ENCODE assay signal across 30 cellular contexts in genomic region chr7:33732462-33732861, GRCh38.
"Had no signal": no experiment of that assay in that cellular context is flagged by ENCODE, and none has a peak within 500 bp of the region (broad histone marks: within the 10 kb centered on the region; RNA-seq: fewer than 3 reads in every experiment).

No MANE protein-coding gene starts in this region.

- H3K4me1 ChIP-seq: ascending aorta, breast epithelium had no signal

- H3K4me1 Mint-ChIP-seq: activated CD4-positive, alpha-beta T cell treated with anti-CD3 and anti-CD28 coated beads for 36 hours; activated CD4-positive, alpha-beta T cell treated with anti-CD3 and anti-CD28 coated beads, Interleukin-2, amount 10 ng/mL, durations not matched to agents 24 days and 14 days; activated CD8-positive, alpha-beta memory T cell treated with anti-CD3 and anti-CD28 coated beads, Interleukin-2, amount 10 ng/mL, durations not matched to agents 7 days and 5 days; activated naive CD4-positive, alpha-beta T cell treated with anti-CD3 and anti-CD28 coated beads, Interleukin-2, amount 50 U/mL, for 24 hours; activated naive CD8-positive, alpha-beta T cell treated with anti-CD3 and anti-CD28 coated beads, Interleukin-2, amount 10 ng/mL, durations not matched to agents 7 days and 5 days; central memory CD8-positive, alpha-beta T cell; T-helper 17 cell had no signal

- H3K4me3 Mint-ChIP-seq: activated CD4-positive, alpha-beta memory T cell treated with anti-CD3 and anti-CD28 coated beads for 36 hours; activated CD4-positive, alpha-beta T cell treated with anti-CD3 and anti-CD28 coated beads for 36 hours; activated CD4-positive, alpha-beta T cell treated with anti-CD3 and anti-CD28 coated beads, Interleukin-2, amount 10 ng/mL, durations not matched to agents 24 days and 14 days; activated CD8-positive, alpha-beta memory T cell treated with anti-CD3 and anti-CD28 coated beads, Interleukin-2, amount 10 ng/mL, durations not matched to agents 7 days and 5 days; activated CD8-positive, alpha-beta T cell treated with anti-CD3 and anti-CD28 coated beads, Interleukin-2, amount 10 ng/mL, durations not matched to agents 7 days and 5 days; activated naive CD4-positive, alpha-beta T cell treated with anti-CD3 and anti-CD28 coated beads for 36 hours; activated naive CD4-positive, alpha-beta T cell treated with anti-CD3 and anti-CD28 coated beads, Interleukin-2, amount 50 U/mL, for 24 hours; activated naive CD8-positive, alpha-beta T cell treated with anti-CD3 and anti-CD28 coated beads, Interleukin-2, amount 10 ng/mL, durations not matched to agents 7 days and 5 days; activated T-helper 1 cell treated with anti-CD3 and anti-CD28 coated beads, Interleukin-12 subunit alpha, Interleukin-12 subunit beta, Interleukin-2, Interleukin-4 antibody, amounts not matched to agents 30 ng/mL and 10 ng/mL and 1 ng/mL, durations not matched to agents 14 hours and 24 hours and 36 hours; brain; central memory CD8-positive, alpha-beta T cell; dendritic cell treated with granulocyte-macrophage colony-stimulating factor and Interleukin-4, amounts not matched to agents 40 ng/mL and 50 ng/mL, for 4 days; endodermal cell; T-helper 17 cell; T-helper 2 cell treated with Interferon-gamma antibody and Interleukin-4, amounts not matched to agents 5 μg/mL and 100 μg/mL, for 36 hours had no signal

- H3K9me3 Mint-ChIP-seq: activated CD4-positive, alpha-beta memory T cell treated with anti-CD3 and anti-CD28 coated beads for 36 hours; activated CD4-positive, alpha-beta T cell treated with anti-CD3 and anti-CD28 coated beads, Interleukin-2, amount 10 ng/mL, durations not matched to agents 24 days and 14 days; activated naive CD4-positive, alpha-beta T cell treated with anti-CD3 and anti-CD28 coated beads for 36 hours; activated naive CD8-positive, alpha-beta T cell treated with anti-CD3 and anti-CD28 coated beads, Interleukin-2, amount 10 ng/mL, durations not matched to agents 7 days and 5 days; activated T-helper 1 cell treated with anti-CD3 and anti-CD28 coated beads, Interleukin-12 subunit alpha, Interleukin-12 subunit beta, Interleukin-2, Interleukin-4 antibody, amounts not matched to agents 30 ng/mL and 10 ng/mL and 1 ng/mL, durations not matched to agents 14 hours and 24 hours and 36 hours; activated T-helper 2 cell treated with anti-CD3 and anti-CD28 coated beads, Interferon-gamma antibody, Interleukin-2, Interleukin-4, amounts not matched to agents 10 μg/mL and 5 μg/mL and 100 μg/mL, durations not matched to agents 14 hours and 24 hours and 36 hours; endodermal cell; T-helper 2 cell treated with Interferon-gamma antibody and Interleukin-4, amounts not matched to agents 5 μg/mL and 100 μg/mL, for 36 hours had no signal

- H3K27ac ChIP-seq: ascending aorta, breast epithelium, coronary artery, dorsolateral prefrontal cortex had no signal

- H3K27me3 ChIP-seq: ascending aorta, breast epithelium, dorsolateral prefrontal cortex had no signal

- H3K36me3 ChIP-seq: ascending aorta, breast epithelium had no signal

- H3K27ac Mint-ChIP-seq: activated CD4-positive, alpha-beta memory T cell treated with anti-CD3 and anti-CD28 coated beads for 36 hours; activated CD4-positive, alpha-beta T cell treated with anti-CD3 and anti-CD28 coated beads for 36 hours; activated CD4-positive, alpha-beta T cell treated with anti-CD3 and anti-CD28 coated beads, Interleukin-2, amount 10 ng/mL, durations not matched to agents 24 days and 14 days; activated CD8-positive, alpha-beta memory T cell treated with anti-CD3 and anti-CD28 coated beads, Interleukin-2, amount 10 ng/mL, durations not matched to agents 7 days and 5 days; activated CD8-positive, alpha-beta T cell treated with anti-CD3 and anti-CD28 coated beads, Interleukin-2, amount 10 ng/mL, durations not matched to agents 7 days and 5 days; activated naive CD4-positive, alpha-beta T cell treated with anti-CD3 and anti-CD28 coated beads for 36 hours; activated naive CD4-positive, alpha-beta T cell treated with anti-CD3 and anti-CD28 coated beads, Interleukin-2, amount 50 U/mL, for 24 hours; activated naive CD8-positive, alpha-beta T cell treated with anti-CD3 and anti-CD28 coated beads, Interleukin-2, amount 10 ng/mL, durations not matched to agents 7 days and 5 days; activated T-helper 1 cell treated with anti-CD3 and anti-CD28 coated beads, Interleukin-12 subunit alpha, Interleukin-12 subunit beta, Interleukin-2, Interleukin-4 antibody, amounts not matched to agents 30 ng/mL and 10 ng/mL and 1 ng/mL, durations not matched to agents 14 hours and 24 hours and 36 hours; activated T-helper 2 cell treated with anti-CD3 and anti-CD28 coated beads, Interferon-gamma antibody, Interleukin-2, Interleukin-4, amounts not matched to agents 10 μg/mL and 5 μg/mL and 100 μg/mL, durations not matched to agents 14 hours and 24 hours and 36 hours; brain; dendritic cell treated with granulocyte-macrophage colony-stimulating factor and Interleukin-4, amounts not matched to agents 40 ng/mL and 50 ng/mL, for 4 days; T-helper 17 cell; T-helper 2 cell treated with Interferon-gamma antibody and Interleukin-4, amounts not matched to agents 5 μg/mL and 100 μg/mL, for 36 hours had no signal

- H3K4me3 ChIP-seq: ascending aorta, breast epithelium, coronary artery, dorsolateral prefrontal cortex had no signal

- H3K9me3 ChIP-seq: ascending aorta, breast epithelium had no signal

- H3K36me3 Mint-ChIP-seq: activated CD8-positive, alpha-beta memory T cell treated with anti-CD3 and anti-CD28 coated beads, Interleukin-2, amount 10 ng/mL, durations not matched to agents 7 days and 5 days; activated naive CD8-positive, alpha-beta T cell treated with anti-CD3 and anti-CD28 coated beads, Interleukin-2, amount 10 ng/mL, durations not matched to agents 7 days and 5 days; brain had no signal

- DNase-seq: activated CD4-positive, alpha-beta memory T cell treated with anti-CD3 and anti-CD28 coated beads for 36 hours; activated CD4-positive, alpha-beta T cell treated with anti-CD3 and anti-CD28 coated beads for 36 hours; activated CD4-positive, alpha-beta T cell treated with anti-CD3 and anti-CD28 coated beads, Interleukin-2, amount 10 ng/mL, durations not matched to agents 24 days and 14 days; activated CD4-positive, CD25-positive, alpha-beta regulatory T cell; activated CD4-positive, CD25-positive, alpha-beta regulatory T cell treated with anti-CD3 and anti-CD28 coated beads, Interleukin-2, amount 50 U/mL, for 72 hours; activated CD8-positive, alpha-beta memory T cell treated with anti-CD3 and anti-CD28 coated beads, Interleukin-2, amount 10 ng/mL, durations not matched to agents 7 days and 5 days; activated CD8-positive, alpha-beta memory T cell treated with anti-CD3 and anti-CD28 coated beads, Interleukin-2, amount 50 U/mL, for 4 hours; activated CD8-positive, alpha-beta T cell treated with anti-CD3 and anti-CD28 coated beads, Interleukin-2, amount 10 ng/mL, durations not matched to agents 7 days and 5 days; activated effector memory CD4-positive, alpha-beta T cell treated with anti-CD3 and anti-CD28 coated beads, Interleukin-2, amount 50 U/mL, for 16 hours; activated naive CD4-positive, alpha-beta T cell treated with anti-CD3 and anti-CD28 coated beads for 36 hours; activated naive CD8-positive, alpha-beta T cell treated with anti-CD3 and anti-CD28 coated beads, Interleukin-2, amount 10 ng/mL, durations not matched to agents 7 days and 5 days; activated T-cell treated with anti-CD3 and anti-CD28 coated beads, Interleukin-2, amount 50 U/mL, for 1 hour; activated T-cell treated with anti-CD3 and anti-CD28 coated beads, Interleukin-2, amount 50 U/mL, for 48 hours; dorsolateral prefrontal cortex; effector memory CD4-positive, alpha-beta T cell; endodermal cell; foreskin fibroblast; T-helper 1 cell; T-helper 17 cell; T1000 had no signal

- H3K27me3 Mint-ChIP-seq: activated CD4-positive, alpha-beta memory T cell treated with anti-CD3 and anti-CD28 coated beads for 36 hours; activated CD4-positive, alpha-beta T cell treated with anti-CD3 and anti-CD28 coated beads for 36 hours; activated CD4-positive, alpha-beta T cell treated with anti-CD3 and anti-CD28 coated beads, Interleukin-2, amount 10 ng/mL, durations not matched to agents 24 days and 14 days; activated CD8-positive, alpha-beta memory T cell treated with anti-CD3 and anti-CD28 coated beads, Interleukin-2, amount 10 ng/mL, durations not matched to agents 7 days and 5 days; activated naive CD4-positive, alpha-beta T cell treated with anti-CD3 and anti-CD28 coated beads, Interleukin-2, amount 50 U/mL, for 24 hours; activated naive CD8-positive, alpha-beta T cell treated with anti-CD3 and anti-CD28 coated beads, Interleukin-2, amount 10 ng/mL, durations not matched to agents 7 days and 5 days; central memory CD8-positive, alpha-beta T cell; dendritic cell treated with granulocyte-macrophage colony-stimulating factor and Interleukin-4, amounts not matched to agents 40 ng/mL and 50 ng/mL, for 4 days; T-helper 17 cell had no signal
